In genomic region chr7:22292519-22292918, GRCh38 we compare ENCODE assay signal across 25 cellular contexts.
A peak's percentile ranks its signal among the peaks of the same experiment; 100 is the strongest.
DNase-seq lines count a peak whose midpoint lies in the region; ATAC-seq lines count a peak whose summit lies in the region.
"Had no signal": no experiment of that assay in that cellular context is flagged by ENCODE, and none has a peak within 500 bp of the region (broad histone marks: within the 10 kb centered on the region; RNA-seq: fewer than 3 reads in every experiment).

No MANE protein-coding gene starts in this region.

- intact Hi-C loops in head of caudate nucleus (cut with DNase I): loop anchor here (10.0 kb wide), 1 partner anchor 192 kb away; no protein-coding TSS in a partner anchor

- H3K36me3 Mint-ChIP-seq in activated naive CD8-positive, alpha-beta T cell treated with anti-CD3 and anti-CD28 coated beads, Interleukin-2, amount 10 ng/mL, durations not matched to agents 7 days and 5 days: peaks cover 5% of the 10 kb centered on the region
- H3K36me3 Mint-ChIP-seq in activated naive CD8-positive, alpha-beta T cell treated with anti-CD3 and anti-CD28 coated beads, Interleukin-2, amount 50 U/mL, for 24 hours (ENCODE audit: low read depth): no peaks in the 10 kb centered on the region
- H3K36me3 Mint-ChIP-seq in activated CD8-positive, alpha-beta T cell treated with anti-CD3 and anti-CD28 coated beads, Interleukin-2, amount 10 ng/mL, durations not matched to agents 7 days and 5 days (ENCODE audit: low read depth): no peaks in the 10 kb centered on the region
- H3K36me3 Mint-ChIP-seq: activated naive CD4-positive, alpha-beta T cell treated with anti-CD3 and anti-CD28 coated beads, Interleukin-2, amount 10 ng/mL, durations not matched to agents 7 days and 5 days; CD4-positive, CD25-positive, alpha-beta regulatory T cell; mesothelial cell of epicardium had no signal

- H3K9me3 Mint-ChIP-seq in activated naive CD8-positive, alpha-beta T cell treated with anti-CD3 and anti-CD28 coated beads, Interleukin-2, amount 10 ng/mL, durations not matched to agents 7 days and 5 days: peaks cover 4% of the 10 kb centered on the region
- peaks cover 4% of the 10 kb centered on the region for H3K9me3 Mint-ChIP-seq in activated naive CD8-positive, alpha-beta T cell treated with anti-CD3 and anti-CD28 coated beads, Interleukin-2, amount 50 U/mL, for 24 hours
- H3K9me3 Mint-ChIP-seq in activated CD8-positive, alpha-beta T cell treated with anti-CD3 and anti-CD28 coated beads, Interleukin-2, amount 10 ng/mL, durations not matched to agents 7 days and 5 days (ENCODE audit: insufficient read depth): no peaks in the 10 kb centered on the region
- H3K9me3 Mint-ChIP-seq: activated naive CD4-positive, alpha-beta T cell treated with anti-CD3 and anti-CD28 coated beads, Interleukin-2, amount 10 ng/mL, durations not matched to agents 7 days and 5 days; activated T-cell treated with anti-CD3 and anti-CD28 coated beads, Interleukin-2, amount 50 U/mL, for 24 hours; HFFc6 had no signal

- 73 to 90% methylated on average over 2 of the region's 3 CpGs for WGBS in mesodermal cell (ENCODE audit: insufficient coverage in 2 of 2), 2 experiments

- DNase-seq in activated naive CD8-positive, alpha-beta T cell treated with anti-CD3 and anti-CD28 coated beads, Interleukin-2, amount 10 ng/mL, durations not matched to agents 7 days and 5 days: no peak
- no peak for DNase-seq in activated naive CD8-positive, alpha-beta T cell treated with anti-CD3 and anti-CD28 coated beads, Interleukin-2, amount 50 U/mL, for 24 hours
- DNase-seq in activated CD8-positive, alpha-beta T cell treated with anti-CD3 and anti-CD28 coated beads, Interleukin-2, amount 10 ng/mL, durations not matched to agents 7 days and 5 days: peak; percentile 36
- DNase-seq in superior temporal gyrus (ENCODE audit: extremely low spot score) (peak; percentile 72), putamen (ENCODE audit: low spot score) (no peak), head of caudate nucleus (no peak)
- no peak for DNase-seq in stimulated activated naive CD4-positive, alpha-beta T cell (lab: John Stamatoyannopoulos, UW)
- DNase-seq: activated naive CD4-positive, alpha-beta T cell treated with anti-CD3 and anti-CD28 coated beads, Interleukin-2, amount 10 ng/mL, durations not matched to agents 7 days and 5 days; activated T-cell treated with anti-CD3 and anti-CD28 coated beads, Interleukin-2, amount 50 U/mL, for 24 hours; cerebellar nuclear complex; effector memory CD4-positive, alpha-beta T cell; GF-D8; HFFc6; NCI-H1694; PC-9; right cardiac atrium; tibial artery had no signal

- peak overlapping the region; percentile 31 for H3K4me3 Mint-ChIP-seq in activated naive CD8-positive, alpha-beta T cell treated with anti-CD3 and anti-CD28 coated beads, Interleukin-2, amount 10 ng/mL, durations not matched to agents 7 days and 5 days
- H3K4me3 Mint-ChIP-seq in activated naive CD8-positive, alpha-beta T cell treated with anti-CD3 and anti-CD28 coated beads, Interleukin-2, amount 50 U/mL, for 24 hours: no peak overlapping the region
- H3K4me3 Mint-ChIP-seq in activated CD8-positive, alpha-beta T cell treated with anti-CD3 and anti-CD28 coated beads, Interleukin-2, amount 10 ng/mL, durations not matched to agents 7 days and 5 days: peak overlapping the region; percentile 19
- H3K4me3 Mint-ChIP-seq: activated naive CD4-positive, alpha-beta T cell treated with anti-CD3 and anti-CD28 coated beads, Interleukin-2, amount 10 ng/mL, durations not matched to agents 7 days and 5 days; activated T-cell treated with anti-CD3 and anti-CD28 coated beads, Interleukin-2, amount 50 U/mL, for 24 hours; CD4-positive, CD25-positive, alpha-beta regulatory T cell; HFFc6; mesothelial cell of epicardium had no signal

- ATAC-seq in activated naive CD8-positive, alpha-beta T cell treated with anti-CD3 and anti-CD28 coated beads, Interleukin-2, amount 10 ng/mL, durations not matched to agents 7 days and 5 days (ENCODE audit: low read depth): peak; percentile 92
- ATAC-seq in activated naive CD8-positive, alpha-beta T cell treated with anti-CD3 and anti-CD28 coated beads, Interleukin-2, amount 50 U/mL, for 24 hours: no peak
- peak; percentile 86 for ATAC-seq in activated CD8-positive, alpha-beta T cell treated with anti-CD3 and anti-CD28 coated beads, Interleukin-2, amount 10 ng/mL, durations not matched to agents 7 days and 5 days
- ATAC-seq: left lobe of liver, right cardiac atrium had no signal

- H3K4me3 ChIP-seq in mesodermal cell (ENCODE audit: extremely low read depth, insufficient read depth, low read length, poor library complexity, severe bottlenecking): no peak overlapping the region
- H3K4me3 ChIP-seq: ascending aorta, esophagus muscularis mucosa, PC-9, tibial artery had no signal

- peaks cover 22% of the 10 kb centered on the region for H3K4me1 Mint-ChIP-seq in activated naive CD8-positive, alpha-beta T cell treated with anti-CD3 and anti-CD28 coated beads, Interleukin-2, amount 10 ng/mL, durations not matched to agents 7 days and 5 days
- peaks cover 13% of the 10 kb centered on the region for H3K4me1 Mint-ChIP-seq in activated naive CD8-positive, alpha-beta T cell treated with anti-CD3 and anti-CD28 coated beads, Interleukin-2, amount 50 U/mL, for 24 hours
- H3K4me1 Mint-ChIP-seq in activated CD8-positive, alpha-beta T cell treated with anti-CD3 and anti-CD28 coated beads, Interleukin-2, amount 10 ng/mL, durations not matched to agents 7 days and 5 days (ENCODE audit: low read depth): peaks cover 26% of the 10 kb centered on the region
- H3K4me1 Mint-ChIP-seq: mesothelial cell of epicardium had no signal

- no peaks in the 10 kb centered on the region for H3K9me3 ChIP-seq in mesodermal cell (ENCODE audit: control insufficient read depth, low read length)
- H3K9me3 ChIP-seq: ascending aorta, esophagus muscularis mucosa, neutrophil, tibial artery had no signal

- peak overlapping the region; percentile 31 for H3K27ac ChIP-seq in mesodermal cell (ENCODE audit: low read depth, low read length, severe bottlenecking)
- H3K27ac ChIP-seq: ascending aorta, esophagus muscularis mucosa, HL-60, neutrophil, PC-9, tibial artery had no signal

- no peak overlapping the region for H3K27ac Mint-ChIP-seq in activated naive CD8-positive, alpha-beta T cell treated with anti-CD3 and anti-CD28 coated beads, Interleukin-2, amount 10 ng/mL, durations not matched to agents 7 days and 5 days
- H3K27ac Mint-ChIP-seq in activated naive CD8-positive, alpha-beta T cell treated with anti-CD3 and anti-CD28 coated beads, Interleukin-2, amount 50 U/mL, for 24 hours: no peak overlapping the region
- H3K27ac Mint-ChIP-seq in activated CD8-positive, alpha-beta T cell treated with anti-CD3 and anti-CD28 coated beads, Interleukin-2, amount 10 ng/mL, durations not matched to agents 7 days and 5 days: no peak overlapping the region
- H3K27ac Mint-ChIP-seq: activated naive CD4-positive, alpha-beta T cell treated with anti-CD3 and anti-CD28 coated beads, Interleukin-2, amount 10 ng/mL, durations not matched to agents 7 days and 5 days; activated T-cell treated with anti-CD3 and anti-CD28 coated beads, Interleukin-2, amount 50 U/mL, for 24 hours; HFFc6; mesothelial cell of epicardium had no signal

- POLR2A ChIA-PET in activated naive CD8-positive, alpha-beta T cell treated with anti-CD3 and anti-CD28 coated beads, Interleukin-2, amount 10 ng/mL, durations not matched to agents 7 days and 5 days (lab: Charles Lee): no interaction called here
- POLR2A ChIA-PET in activated CD8-positive, alpha-beta T cell treated with anti-CD3 and anti-CD28 coated beads, Interleukin-2, amount 10 ng/mL, durations not matched to agents 7 days and 5 days (lab: Charles Lee): interaction anchor here (0.5 kb wide), 1 partner anchor 1429 kb away, joined by 4 read pairs; no protein-coding TSS in a partner anchor

- peaks cover 6% of the 10 kb centered on the region for H3K4me1 ChIP-seq in mesodermal cell (ENCODE audit: control insufficient read depth, insufficient read depth, low read length, poor library complexity, severe bottlenecking)
- H3K4me1 ChIP-seq: ascending aorta had no signal

- peaks cover 41% of the 10 kb centered on the region for H3K27me3 Mint-ChIP-seq in activated naive CD8-positive, alpha-beta T cell treated with anti-CD3 and anti-CD28 coated beads, Interleukin-2, amount 10 ng/mL, durations not matched to agents 7 days and 5 days
- peaks cover 7% of the 10 kb centered on the region for H3K27me3 Mint-ChIP-seq in activated naive CD8-positive, alpha-beta T cell treated with anti-CD3 and anti-CD28 coated beads, Interleukin-2, amount 50 U/mL, for 24 hours
- peaks cover 47% of the 10 kb centered on the region for H3K27me3 Mint-ChIP-seq in activated CD8-positive, alpha-beta T cell treated with anti-CD3 and anti-CD28 coated beads, Interleukin-2, amount 10 ng/mL, durations not matched to agents 7 days and 5 days (ENCODE audit: low read depth)

- CTCF ChIA-PET in activated CD8-positive, alpha-beta T cell treated with anti-CD3 and anti-CD28 coated beads, Interleukin-2, amount 10 ng/mL, durations not matched to agents 7 days and 5 days (lab: Charles Lee): interaction anchor here (0.6 to 1.4 kb wide), 4 partner anchors 10 to 182 kb away, joined by 3 to 9 read pairs (median 3); no protein-coding TSS in a partner anchor

- no peaks in the 10 kb centered on the region for H3K36me3 ChIP-seq in mesodermal cell (ENCODE audit: control insufficient read depth, insufficient read depth, low read length)
- H3K36me3 ChIP-seq: ascending aorta, esophagus muscularis mucosa, neutrophil, tibial artery had no signal

Comparison
In these comparisons a context has a peak if more than half of its experiments do, and no peak if none do; other contexts are left out.
1. DNase-seq: peak in activated CD8-positive, alpha-beta T cell treated with anti-CD3 and anti-CD28 coated beads, Interleukin-2, amount 10 ng/mL, durations not matched to agents 7 days and 5 days (single experiment) and superior temporal gyrus (single experiment); none in activated naive CD8-positive, alpha-beta T cell treated with anti-CD3 and anti-CD28 coated beads, Interleukin-2, amount 10 ng/mL, durations not matched to agents 7 days and 5 days (single experiment), activated naive CD8-positive, alpha-beta T cell treated with anti-CD3 and anti-CD28 coated beads, Interleukin-2, amount 50 U/mL, for 24 hours (single experiment), putamen (single experiment), stimulated activated naive CD4-positive, alpha-beta T cell (0 of 6) and head of caudate nucleus (0 of 42).